In the genomic region with DNA sequence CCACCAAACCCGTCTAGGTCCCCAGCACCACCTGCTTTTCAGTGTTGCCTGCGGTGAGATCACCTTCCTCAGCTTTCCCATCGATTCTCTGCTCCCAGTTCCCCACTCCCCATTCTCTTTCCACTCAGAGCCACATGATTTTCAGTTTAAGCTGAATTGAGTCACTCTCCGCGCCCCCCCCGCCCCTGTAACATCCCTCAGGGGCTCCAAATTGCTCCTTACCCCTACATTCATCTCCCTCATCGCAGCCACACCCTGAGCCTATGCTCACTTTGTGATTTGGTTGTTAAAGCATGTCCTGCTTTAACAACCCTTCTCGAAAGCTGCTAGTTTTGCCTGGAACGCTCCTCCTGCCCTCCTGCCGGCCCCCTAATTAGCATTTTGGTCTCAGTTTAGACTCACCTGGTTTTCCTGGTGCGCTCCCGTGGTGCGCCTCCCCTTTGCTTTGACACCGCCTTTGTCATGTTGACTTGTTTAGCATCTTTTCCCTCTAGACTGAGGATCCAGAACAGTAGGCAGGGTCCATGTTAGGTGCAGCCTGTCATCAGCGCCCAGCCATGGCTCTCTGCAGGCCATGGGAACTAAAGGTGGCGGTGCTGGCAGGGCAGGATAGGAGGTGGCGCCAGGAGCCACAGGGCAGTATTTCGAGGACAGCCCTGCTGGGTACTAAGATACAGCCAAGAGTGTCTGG, we compare ENCODE assay signal across 10 cellular contexts.
DNase-seq lines count a peak whose midpoint lies in the region; ATAC-seq, FAIRE-seq and TF ChIP-seq lines count a peak whose summit lies in the region.
"Had no signal": no experiment of that assay in that cellular context is flagged by ENCODE, and none has a peak within 500 bp of the region (broad histone marks: within the 10 kb centered on the region; RNA-seq: fewer than 3 reads in every experiment).

No MANE protein-coding gene starts in this region.

- no peak for TF ChIP-seq POLR2A in HepG2 (IDR thresholded peaks at IDR 0.05; ENCODE audit: insufficient read depth in 1 of 2, low read depth in 2 of 2, low read length in 2 of 2)
- no peak for TF ChIP-seq POLR2A in right lobe of liver (IDR thresholded peaks at IDR 0.05)
- no peak for TF ChIP-seq POLR2A in esophagus squamous epithelium (IDR thresholded peaks at IDR 0.05)

- H3K4me1 ChIP-seq in HepG2 (ENCODE audit: insufficient read depth, low read length) = peaks cover 6% of the 10 kb centered on the region; the same call in 1 of the 2 replicates
- H3K4me1 ChIP-seq in right lobe of liver = no peaks in the 10 kb centered on the region
- peaks cover 0 to 8% (median 8%) of the 10 kb centered on the region in 3 donors for H3K4me1 ChIP-seq in esophagus squamous epithelium
- H3K4me1 ChIP-seq: ascending aorta had no signal

- H3K36me3 ChIP-seq in HepG2 (replicated peaks in 1 of 2; ENCODE audit: control insufficient read depth in 1 of 2, insufficient read depth in 2 of 2, low read length in 2 of 2) (no peaks in the 10 kb centered on the region), right lobe of liver (no peaks in the 10 kb centered on the region), esophagus squamous epithelium (no peaks in the 10 kb centered on the region)
- H3K36me3 ChIP-seq: ascending aorta had no signal

- no peaks in the 10 kb centered on the region for H3K9me3 Mint-ChIP-seq in activated naive CD8-positive, alpha-beta T cell treated with anti-CD3 and anti-CD28 coated beads, Interleukin-2, amount 10 ng/mL, durations not matched to agents 7 days and 5 days
- H3K9me3 Mint-ChIP-seq in naive B cell = no peaks in the 10 kb centered on the region
- H3K9me3 Mint-ChIP-seq: CD14-positive monocyte had no signal

- peak overlapping the region; percentile 80 for H3K4me2 ChIP-seq in HepG2 (ENCODE audit: low read depth, low read length)

- no peak for FAIRE-seq in HepG2 (lab: Jason Lieb, UNC)

- H3K4me1 Mint-ChIP-seq in activated naive CD8-positive, alpha-beta T cell treated with anti-CD3 and anti-CD28 coated beads, Interleukin-2, amount 10 ng/mL, durations not matched to agents 7 days and 5 days = peaks cover 24% of the 10 kb centered on the region
- peaks cover 19 to 24% (median 21%) of the 10 kb centered on the region in 3 donors for H3K4me1 Mint-ChIP-seq in naive B cell

- peak overlapping the region; percentile 35; the same call in 1 of the 2 replicates for H3K9ac ChIP-seq in HepG2 (ENCODE audit: insufficient read depth, low read depth, low read length)

- peak overlapping the region; percentile 47 for H2AFZ ChIP-seq in HepG2 (ENCODE audit: low read length)

- TF ChIP-seq EP300 in HepG2 (IDR thresholded peaks at IDR 0.05; ENCODE audit: low read depth in 2 of 2, low read length in 2 of 2) = no peak
- no peak for TF ChIP-seq EP300 in HepG2 (CRISPR knock-in tag; IDR thresholded peaks at IDR 0.05; ENCODE audit: borderline replicate concordance)

- H3K27me3 ChIP-seq in HepG2 (ENCODE audit: control insufficient read depth in 1 of 2, insufficient read depth in 2 of 2, low read length in 2 of 2) = peaks cover 3 to 8% of the 10 kb centered on the region in 2 experiments; a peak in 2 of 5 replicates
- H3K27me3 ChIP-seq in right lobe of liver = no peaks in the 10 kb centered on the region
- H3K27me3 ChIP-seq in esophagus squamous epithelium = peaks cover 0 to 5% (median 0%) of the 10 kb centered on the region in 4 donors
- H3K27me3 ChIP-seq: ascending aorta had no signal

- peaks cover 26% of the 10 kb centered on the region for H3K27me3 Mint-ChIP-seq in activated naive CD8-positive, alpha-beta T cell treated with anti-CD3 and anti-CD28 coated beads, Interleukin-2, amount 10 ng/mL, durations not matched to agents 7 days and 5 days
- peaks cover 0 to 8% (median 0%) of the 10 kb centered on the region in 3 donors for H3K27me3 Mint-ChIP-seq in naive B cell

- peak; percentile 49 for ATAC-seq in HepG2
- ATAC-seq in right lobe of liver = no peak
- ATAC-seq in activated naive CD8-positive, alpha-beta T cell treated with anti-CD3 and anti-CD28 coated beads, Interleukin-2, amount 10 ng/mL, durations not matched to agents 7 days and 5 days (ENCODE audit: low read depth) = no peak
- no peak for ATAC-seq in naive B cell (ENCODE audit: low read depth in 2 of 2)
- ATAC-seq in HG02623 (IDR thresholded peaks at IDR 0.05; ENCODE audit: unreplicated experiment) = no peak

- no peaks in the 10 kb centered on the region for H3K36me3 Mint-ChIP-seq in activated naive CD8-positive, alpha-beta T cell treated with anti-CD3 and anti-CD28 coated beads, Interleukin-2, amount 10 ng/mL, durations not matched to agents 7 days and 5 days
- H3K36me3 Mint-ChIP-seq in naive B cell = no peaks in the 10 kb centered on the region
- H3K36me3 Mint-ChIP-seq: CD14-positive monocyte had no signal

- DNase-seq in HepG2 (ENCODE audit: low spot score) (no peak), right lobe of liver (no peak), naive B cell (no peak), activated gamma-delta T cell (lab: John Stamatoyannopoulos, UW) (no peak), DMS114 treated with DMSO at 0.1 percent for 48 hours (lab: John Stamatoyannopoulos, UW; ENCODE audit: unreplicated experiment) (no peak), esophagus squamous epithelium (lab: John Stamatoyannopoulos, UW) (no peak)
- DNase-seq in activated naive CD8-positive, alpha-beta T cell treated with anti-CD3 and anti-CD28 coated beads, Interleukin-2, amount 10 ng/mL, durations not matched to agents 7 days and 5 days = no peak

- intact Hi-C loops in HepG2 (cut with micrococcal nuclease; ENCODE audit: unreplicated experiment) (loop anchor here (1.0 to 5.0 kb wide), 2 partner anchors 252 to 544 kb away; no protein-coding TSS in a partner anchor), right lobe of liver (cut with DNase I) (loop anchor here in 1 of 2 donors (5.0 kb wide), 1 partner anchor 254 kb away; no protein-coding TSS in a partner anchor), esophagus squamous epithelium (cut with DNase I) (loop anchor here (5.0 to 10.0 kb wide), 2 partner anchors 57 to 254 kb away; partner anchors contain the start of gene ST3GAL5)

- no peaks in the 10 kb centered on the region for H4K20me1 ChIP-seq in HepG2 (ENCODE audit: insufficient read depth, low read length)

- in situ Hi-C loops in HepG2 (cut with HindIII; ENCODE audit: extremely low pct_ligation_motif_present, low pct_unique_long_range_greater_than_20kb) = loop anchor here (5.0 kb wide), 1 partner anchor 249 kb away; no protein-coding TSS in a partner anchor

- no TSS peak for BruUV-seq in HepG2 (replicated peaks; lab: Mats Ljungman, UMichigan)

- CTCF ChIA-PET in HepG2 (lab: Yijun Ruan, JAX; ENCODE audit: low intra/inter-chr PET ratio, low total read pairs) = interaction anchor here (1.0 to 3.6 kb wide), 4 partner anchors 61 to 540 kb away, joined by 3 to 33 read pairs (median 6); partner anchors contain the start of gene ST3GAL5

- no peak for TF ChIP-seq RAD21 in HepG2 (CRISPR knock-in tag; IDR thresholded peaks at IDR 0.05)

- TF ChIP-seq CTCF in HepG2 (CRISPR knock-in tag; IDR thresholded peaks at IDR 0.05) (no peak), right lobe of liver (IDR thresholded peaks at IDR 0.05) (no peak), esophagus squamous epithelium (IDR thresholded peaks at IDR 0.05) (no peak)

- H3K27ac ChIP-seq in HepG2 (ENCODE audit: extremely low read length, insufficient read depth, low read length) (no peak overlapping the region), right lobe of liver (no peak overlapping the region), esophagus squamous epithelium (no peak overlapping the region)
- H3K27ac ChIP-seq: ascending aorta had no signal

- no peaks in the 10 kb centered on the region for H3K79me2 ChIP-seq in HepG2 (ENCODE audit: insufficient read depth, low read length)

- H3K4me3 ChIP-seq in HepG2 (replicated peaks in 1 of 3; ENCODE audit: insufficient read depth in 1 of 3, low read depth in 2 of 3, low read length in 3 of 3) (peak overlapping the region in 2 of 3 experiments; percentile 36 to 69; a peak in 4 of 6 replicates), right lobe of liver (no peak overlapping the region), esophagus squamous epithelium (peak overlapping the region in 2 of 4 donors; percentile 11 to 44)

- POLR2A ChIA-PET in HepG2 (lab: Yijun Ruan, JAX) = no interaction called here
- POLR2A ChIA-PET in activated naive CD8-positive, alpha-beta T cell treated with anti-CD3 and anti-CD28 coated beads, Interleukin-2, amount 10 ng/mL, durations not matched to agents 7 days and 5 days (lab: Charles Lee) = interaction anchor here (1.0 to 2.6 kb wide), 5 partner anchors 60 to 278 kb away, joined by 4 to 31 read pairs (median 7); partner anchors contain the start of genes POLR1A, PTCD3 and ST3GAL5

- H3K27ac Mint-ChIP-seq in activated naive CD8-positive, alpha-beta T cell treated with anti-CD3 and anti-CD28 coated beads, Interleukin-2, amount 10 ng/mL, durations not matched to agents 7 days and 5 days = peak overlapping the region; percentile 93
- H3K27ac Mint-ChIP-seq in naive B cell = peak overlapping the region; percentile 30 to 90 (median 76)

- peak overlapping the region; percentile 55 for H3K4me3 Mint-ChIP-seq in activated naive CD8-positive, alpha-beta T cell treated with anti-CD3 and anti-CD28 coated beads, Interleukin-2, amount 10 ng/mL, durations not matched to agents 7 days and 5 days
- H3K4me3 Mint-ChIP-seq in naive B cell = peak overlapping the region in 2 of 8 donors; percentile 48 to 50

- no peaks in the 10 kb centered on the region for H3K9me3 ChIP-seq in HepG2 (ENCODE audit: low read length)
- H3K9me3 ChIP-seq in right lobe of liver = no peaks in the 10 kb centered on the region
- no peaks in the 10 kb centered on the region for H3K9me3 ChIP-seq in esophagus squamous epithelium
- H3K9me3 ChIP-seq: ascending aorta had no signal

- WGBS in HepG2 (ENCODE audit: low lambda C conversion rate) = 34% methylated on average over 18 of the region's 18 CpGs
- 66% methylated on average over 13 of the region's 18 CpGs for WGBS in right lobe of liver (ENCODE audit: insufficient coverage, low coverage, low lambda C conversion rate, missing lambda C conversion rate)
- 62 to 65% methylated on average over 14 to 18 of the region's 18 CpGs for WGBS in esophagus squamous epithelium, 2 donors

TF ChIP-seq in HepG2, 621 proteins besides CTCF, POLR2A, EP300 and RAD21 (continues in another document):
- no peak for TF ChIP-seq SIN3A (IDR thresholded peaks at IDR 0.05; ENCODE audit: borderline replicate concordance, low read depth, low read length)
- TF ChIP-seq SETDB1 (CRISPR knock-in tag; IDR thresholded peaks at IDR 0.05; ENCODE audit: borderline replicate concordance) = no peak
- TF ChIP-seq ZMAT3 (CRISPR knock-in tag; conservative IDR thresholded peaks at IDR 0.05) = no peak
- no peak for TF ChIP-seq PLSCR1 (CRISPR knock-in tag; IDR thresholded peaks at IDR 0.05; ENCODE audit: borderline replicate concordance)
- no peak for TF ChIP-seq NR2F1 (CRISPR knock-in tag; IDR thresholded peaks at IDR 0.05)
- TF ChIP-seq HOXA5 (CRISPR knock-in tag; IDR thresholded peaks at IDR 0.05) = 0 out of 2 replicates have a peak, but pooled peaks have one; percentile 12

Comparison
In these comparisons a context has a peak if more than half of its experiments do, and no peak if none do; other contexts are left out.
1. H3K4me3 ChIP-seq: peak in HepG2 (2 of 3); none in right lobe of liver (0 of 3).